8 cellular contexts compared by ENCODE assay signal in genomic region chr7:91940171-91940570, GRCh38. TPM values are rescaled to one million over a fixed set of nuclear protein-coding genes. Genes with fewer than 3 reads are reported as not detected.
A peak's percentile ranks its signal among the peaks of the same experiment; 100 is the strongest.
DNase-seq lines count a peak whose midpoint lies in the region; ATAC-seq and TF ChIP-seq lines count a peak whose summit lies in the region.

No MANE protein-coding gene starts in this region.

- H3K27me3 ChIP-seq in CD4-positive, alpha-beta T cell (ENCODE audit: control insufficient read depth, insufficient read depth, low read length): no peaks in the 10 kb centered on the region
- no peaks in the 10 kb centered on the region for H3K27me3 ChIP-seq in IMR-90 (ENCODE audit: control insufficient read depth, insufficient read depth, low read length)
- no peaks in the 10 kb centered on the region for H3K27me3 ChIP-seq in liver (ENCODE audit: control insufficient read depth in 4 of 4, insufficient read depth in 4 of 4, low read length in 3 of 4)

- H2BK20ac ChIP-seq in IMR-90 (ENCODE audit: low read depth, low read length): no peak overlapping the region

- H3K9me3 ChIP-seq in CD4-positive, alpha-beta T cell (ENCODE audit: control insufficient read depth, low read length): no peaks in the 10 kb centered on the region
- H3K9me3 ChIP-seq in IMR-90 (ENCODE audit: control insufficient read depth, insufficient read depth, low read length) (no peaks in the 10 kb centered on the region), liver (ENCODE audit: control insufficient read depth in 4 of 4, low read length in 3 of 4) (no peaks in the 10 kb centered on the region)

- H3K9me3 Mint-ChIP-seq in CD4-positive, alpha-beta T cell: no peaks in the 10 kb centered on the region
- H3K9me3 Mint-ChIP-seq in stimulated activated memory B cell treated with anti-CD40 and anti-IgM and Interleukin-4, amounts not matched to agents 10 μg/mL and 1 μg/mL and 100 μg/mL, for 72 hours: no peaks in the 10 kb centered on the region

- no TSS peak for BruUV-seq in IMR-90 (replicated peaks; lab: Mats Ljungman, UMichigan)

- ATAC-seq in CD4-positive, alpha-beta T cell (ENCODE audit: poor library complexity): peak; percentile 15
- ATAC-seq in GM19372 (IDR thresholded peaks at IDR 0.05; ENCODE audit: low read depth, unreplicated experiment): peak; percentile 9
- ATAC-seq in IMR-90 (ENCODE audit: low read depth): peak; percentile 6; the same call in 1 of the 2 replicates
- peak; percentile 31 for ATAC-seq in stimulated activated memory B cell treated with anti-CD40 and anti-IgM and Interleukin-4, amounts not matched to agents 10 μg/mL and 1 μg/mL and 100 μg/mL, for 72 hours

- H3K4me3 Mint-ChIP-seq in CD4-positive, alpha-beta T cell: peak overlapping the region; percentile 90
- H3K4me3 Mint-ChIP-seq in stimulated activated memory B cell treated with anti-CD40 and anti-IgM and Interleukin-4, amounts not matched to agents 10 μg/mL and 1 μg/mL and 100 μg/mL, for 72 hours: peak overlapping the region; percentile 98

- CTCF ChIA-PET in CD4-positive, alpha-beta T cell (lab: Charles Lee): interaction anchor here (0.6 to 5.5 kb wide), 7 partner anchors 13 to 891 kb away, joined by 3 to 26 read pairs (median 4); partner anchors contain the start of genes MTERF1, PEX1 and RBM48
- CTCF ChIA-PET in IMR-90 (lab: Yijun Ruan, JAX): no interaction called here

- no peak overlapping the region for H3K18ac ChIP-seq in IMR-90 (ENCODE audit: low read depth, low read length)

- no peak for TF ChIP-seq POLR2A in IMR-90 (IDR thresholded peaks at IDR 0.05; ENCODE audit: low read depth, low read length)

- H4K20me1 ChIP-seq in IMR-90 (ENCODE audit: insufficient read depth, low read length): peaks cover 3% of the 10 kb centered on the region; the same call in 1 of the 2 replicates

- no peak overlapping the region for H2AK5ac ChIP-seq in IMR-90 (ENCODE audit: low read depth, low read length)

- H3K9ac ChIP-seq in IMR-90 (ENCODE audit: low read depth, low read length) (peak overlapping the region; percentile 98), liver (ENCODE audit: low read depth in 1 of 2, low read length in 2 of 2) (peak overlapping the region; percentile 50 to 92)

- dilution Hi-C loops in IMR-90 (cut with HindIII; ENCODE audit: low sequenced_read_pairs, unreplicated experiment): no loop called here

- peaks cover 43% of the 10 kb centered on the region for H3K4me1 Mint-ChIP-seq in CD4-positive, alpha-beta T cell (ENCODE audit: low read depth)
- H3K4me1 Mint-ChIP-seq in stimulated activated memory B cell treated with anti-CD40 and anti-IgM and Interleukin-4, amounts not matched to agents 10 μg/mL and 1 μg/mL and 100 μg/mL, for 72 hours: peaks cover 36% of the 10 kb centered on the region

- H3K56ac ChIP-seq in IMR-90 (ENCODE audit: extremely low read depth, insufficient read depth, low read length): peak overlapping the region; percentile 72; the same call in 1 of the 2 replicates

- peak overlapping the region; percentile 61 to 80; a peak in 3 of 4 replicates for H4K8ac ChIP-seq in IMR-90 (ENCODE audit: low read depth in 2 of 2, low read length in 2 of 2)

- H3K36me3 Mint-ChIP-seq in CD4-positive, alpha-beta T cell (ENCODE audit: low read depth): peaks cover 17% of the 10 kb centered on the region
- peaks cover 6% of the 10 kb centered on the region for H3K36me3 Mint-ChIP-seq in stimulated activated memory B cell treated with anti-CD40 and anti-IgM and Interleukin-4, amounts not matched to agents 10 μg/mL and 1 μg/mL and 100 μg/mL, for 72 hours

- H3K27me3 Mint-ChIP-seq in CD4-positive, alpha-beta T cell: no peaks in the 10 kb centered on the region
- H3K27me3 Mint-ChIP-seq in stimulated activated memory B cell treated with anti-CD40 and anti-IgM and Interleukin-4, amounts not matched to agents 10 μg/mL and 1 μg/mL and 100 μg/mL, for 72 hours: no peaks in the 10 kb centered on the region

- peaks cover 0 to 37% of the 10 kb centered on the region in 2 experiments; a peak in 2 of 4 replicates for H3K79me1 ChIP-seq in IMR-90 (ENCODE audit: low read depth in 1 of 2, low read length in 2 of 2)

- 14% methylated on average over 5 of the region's 12 CpGs; no CpG with 5 or more reads in 1 of the 2 experiments for WGBS in IMR-90 (ENCODE audit: extremely low coverage in 2 of 2, insufficient read length in 1 of 2), 2 experiments
- WGBS in liver: under 1% methylated on average over 12 of the region's 12 CpGs

- POLR2A ChIA-PET in CD4-positive, alpha-beta T cell (lab: Charles Lee): interaction anchor here (0.6 to 4.0 kb wide), 12 partner anchors 10 to 1178 kb away, joined by 3 to 47 read pairs (median 4); partner anchors contain the start of genes ANKIB1, CYP51A1, GATAD1 and KRIT1
- POLR2A ChIA-PET in IMR-90 (lab: Charles Lee; ENCODE audit: unreplicated experiment): no interaction called here

- peaks cover 2% of the 10 kb centered on the region; the same call in 1 of the 2 replicates for H3K4me1 ChIP-seq in IMR-90 (ENCODE audit: control insufficient read depth, insufficient read depth, low read length)
- peaks cover 0 to 21% (median 9%) of the 10 kb centered on the region in 4 donors for H3K4me1 ChIP-seq in liver (ENCODE audit: control insufficient read depth in 4 of 4, insufficient read depth in 4 of 4, low read length in 3 of 4)

- peak overlapping the region; percentile 67 for H3K4ac ChIP-seq in IMR-90 (ENCODE audit: low read depth, low read length)

- DNase-seq in CD4-positive, alpha-beta T cell: peak in 4 of 10 experiments; percentile 1 to 9 (median 4)
- DNase-seq in IMR-90: no peak
- DNase-seq in T follicular helper cell (ENCODE audit: low read depth): peak; percentile 6
- no peak for DNase-seq in coronary artery (ENCODE audit: low spot score)
- no peak for DNase-seq in superior temporal gyrus (ENCODE audit: extremely low spot score)

- intact Hi-C loops in CD4-positive, alpha-beta T cell (cut with DNase I, micrococcal nuclease): loop anchor here (1.0 to 10.0 kb wide), 8 partner anchors 37 to 1285 kb away; partner anchors contain the start of genes CYP51A1 (in 1 of the 2), HEPACAM2 (in 1 of the 2) and MTERF1 (in 1 of the 2)
- intact Hi-C loops in IMR-90 (cut with micrococcal nuclease): loop anchor here (2.0 to 10.0 kb wide), 5 partner anchors 59 to 855 kb away; partner anchors contain the start of genes FZD1, GATAD1 and MTERF1

- H3K4me3 ChIP-seq in IMR-90 (ENCODE audit: insufficient read depth, low read depth, low read length) (peak overlapping the region; percentile 80), coronary artery (peak overlapping the region; percentile 88), liver (ENCODE audit: low read depth in 1 of 3, low read length in 3 of 3) (peak overlapping the region; percentile 70 to 88 (median 81))

- H3K4me2 ChIP-seq in IMR-90 (ENCODE audit: low read depth, low read length): peak overlapping the region; percentile 95

- H2AK9ac ChIP-seq in IMR-90 (replicated peaks; ENCODE audit: low read depth, low read length, poor library complexity): peak overlapping the region; percentile 93

- no peak overlapping the region for H2BK120ac ChIP-seq in IMR-90 (ENCODE audit: low read depth, low read length)

- peak overlapping the region; percentile 98 for H2AFZ ChIP-seq in IMR-90 (replicated peaks; ENCODE audit: low read length, poor library complexity)

- no peaks in the 10 kb centered on the region for H3K9me1 ChIP-seq in IMR-90 (ENCODE audit: insufficient read depth, low read length)

- H2BK15ac ChIP-seq in IMR-90 (ENCODE audit: low read depth, low read length): no peak overlapping the region

- H3K36me3 ChIP-seq in IMR-90 (ENCODE audit: control insufficient read depth, insufficient read depth, low read length) (no peaks in the 10 kb centered on the region), liver (ENCODE audit: control insufficient read depth in 4 of 4, insufficient read depth in 3 of 4, low read depth in 1 of 4, low read length in 3 of 4) (no peaks in the 10 kb centered on the region)

- H3K14ac ChIP-seq in IMR-90 (replicated peaks; ENCODE audit: low read depth, low read length): peak overlapping the region; percentile 50

- TF ChIP-seq CTCF in CD4-positive, alpha-beta T cell (IDR thresholded peaks at IDR 0.05): no peak
- no peak for TF ChIP-seq CTCF in IMR-90 (conservative IDR thresholded peaks at IDR 0.05; ENCODE audit: low read depth, low read length)
- no peak for TF ChIP-seq CTCF in coronary artery (IDR thresholded peaks at IDR 0.05)
- no peak for TF ChIP-seq CTCF in liver (IDR thresholded peaks at IDR 0.05; ENCODE audit: low read depth, low read length, missing input control)

- peak overlapping the region; percentile 82 for H3K23ac ChIP-seq in IMR-90 (ENCODE audit: low read depth, low read length)

- peak overlapping the region; percentile 47; the same call in 1 of the 2 replicates for H4K91ac ChIP-seq in IMR-90 (ENCODE audit: insufficient read depth, low read depth, low read length)

- peak overlapping the region; percentile 92 for H2BK5ac ChIP-seq in IMR-90 (ENCODE audit: low read depth, low read length, poor library complexity, severe bottlenecking)

- TF ChIP-seq RAD21 in IMR-90 (IDR thresholded peaks at IDR 0.05; ENCODE audit: low read length): no peak
- TF ChIP-seq RAD21 in liver (IDR thresholded peaks at IDR 0.05): no peak

- peak overlapping the region; percentile 92 for H3K27ac Mint-ChIP-seq in CD4-positive, alpha-beta T cell
- peak overlapping the region; percentile 94 for H3K27ac Mint-ChIP-seq in stimulated activated memory B cell treated with anti-CD40 and anti-IgM and Interleukin-4, amounts not matched to agents 10 μg/mL and 1 μg/mL and 100 μg/mL, for 72 hours

- H3K27ac ChIP-seq in CD4-positive, alpha-beta T cell (ENCODE audit: low read depth, low read length): peak overlapping the region; percentile 82
- peak overlapping the region; percentile 98 for H3K27ac ChIP-seq in IMR-90 (ENCODE audit: insufficient read depth, low read length)
- H3K27ac ChIP-seq in coronary artery: peak overlapping the region; percentile 94 to 95
- peak overlapping the region; percentile 79 to 94 for H3K27ac ChIP-seq in liver (ENCODE audit: low read depth in 1 of 2, low read length in 2 of 2)

- in situ Hi-C loops in IMR-90 (cut with MboI; ENCODE audit: low sequenced_read_pairs): no loop called here

- peak overlapping the region; percentile 72 for H4K5ac ChIP-seq in IMR-90 (ENCODE audit: low read depth, low read length)

RNA-seq across cellular contexts. Expression of gene AKAP9, which starts 0.5 kb away (rescaled TPM):
- 10 to 100 TPM; 62.5 to 64.8 TPM for total RNA-seq in CD4-positive, alpha-beta T cell
- 25.3 and 49.4 TPM in 2 replicates for total RNA-seq in IMR-90 (2012; rRNA removed)
- 8.7 and 9.7 TPM in 2 replicates for polyA plus RNA-seq in IMR-90 (2012; rRNA removed)
- 0.78 and 0.89 TPM in 2 replicates for polyA plus RNA-seq in IMR-90 (2012; cell fraction: cytosol; rRNA removed)
- polyA plus RNA-seq in IMR-90 (2012; cell fraction: nucleus; rRNA removed; ENCODE audit: low replicate concordance): 6.7 and 40.2 TPM in 2 replicates
- total RNA-seq in liver: 10 to 100 TPM; 33.6 to 97.7 TPM
- polyA plus RNA-seq in liver: 10 to 100 TPM; 14.6 to 80.4 TPM

RNA-seq across cellular contexts. Expression of gene MTERF1, which starts 59.7 kb away (rescaled TPM):
- total RNA-seq in CD4-positive, alpha-beta T cell: 10 to 100 TPM; 11.0 to 11.9 TPM
- total RNA-seq in IMR-90 (2012; rRNA removed) (7.0 and 16.7 TPM in 2 replicates), liver (1 to 10 TPM; 6.9 to 9.1 TPM)
- polyA plus RNA-seq in IMR-90 (2012; rRNA removed) (5.6 and 7.3 TPM in 2 replicates), liver (1 to 10 TPM; 5.8 to 5.9 TPM)
- polyA plus RNA-seq in IMR-90 (2012; cell fraction: cytosol; rRNA removed): 0.53 and 0.84 TPM in 2 replicates
- 0.60 and 7.4 TPM in 2 replicates for polyA plus RNA-seq in IMR-90 (2012; cell fraction: nucleus; rRNA removed; ENCODE audit: low replicate concordance)
